In genomic region chrX:90403859-90404258, GRCh38 we compare ENCODE assay signal across 8 cellular contexts.
DNase-seq lines count a peak whose midpoint lies in the region; ATAC-seq, FAIRE-seq and TF ChIP-seq lines count a peak whose summit lies in the region.
"Not testable (repeated sequence)": the region's sequence is repeated elsewhere in the genome, so short reads cannot be mapped to it uniquely, and the experiment has no call there.

No MANE protein-coding gene starts in this region.

- H3K27ac ChIP-seq in RWPE2 (ENCODE audit: poor library complexity, severe bottlenecking) (peak overlapping the region; percentile 56), smooth muscle cell (ENCODE audit: low read depth) (peak overlapping the region; percentile 49)
- not testable (repeated sequence) for H3K27ac ChIP-seq in astrocyte (ENCODE audit: low read depth, low read length)

- TF ChIP-seq CTCF in RWPE2 (IDR thresholded peaks at IDR 0.05; ENCODE audit: poor library complexity, severe bottlenecking); astrocyte (IDR thresholded peaks at IDR 0.05; ENCODE audit: insufficient read depth, low read depth, low read length); bronchial epithelial cell (IDR thresholded peaks at IDR 0.05; ENCODE audit: insufficient read depth, low read length, severe bottlenecking); smooth muscle cell (IDR thresholded peaks at IDR 0.05; ENCODE audit: borderline replicate concordance, insufficient read depth, poor library complexity, severe bottlenecking): not testable (repeated sequence)

- not testable (repeated sequence) for H3K4me2 ChIP-seq in astrocyte (ENCODE audit: low read length); smooth muscle cell

- H3K9ac ChIP-seq in astrocyte (ENCODE audit: low read length); smooth muscle cell (ENCODE audit: low read depth): not testable (repeated sequence)

- not testable (repeated sequence) for H3K27me3 ChIP-seq in RWPE2 (ENCODE audit: insufficient read depth, poor library complexity, severe bottlenecking); astrocyte (ENCODE audit: insufficient read depth, low read length); bronchial epithelial cell (ENCODE audit: control insufficient read depth, insufficient read depth, low read length); smooth muscle cell (ENCODE audit: low read depth)

- TF ChIP-seq POLR2A in GM12891 (IDR thresholded peaks at IDR 0.05; ENCODE audit: low read depth, low read length): not testable (repeated sequence)

- not testable (repeated sequence) for H3K9me3 ChIP-seq in RWPE2 (ENCODE audit: severe bottlenecking); astrocyte (ENCODE audit: insufficient read depth, low read depth, low read length); smooth muscle cell (replicated peaks; ENCODE audit: low read depth)

- not testable (repeated sequence) for H3K36me3 ChIP-seq in RWPE2 (ENCODE audit: low read depth); astrocyte (ENCODE audit: insufficient read depth, low read length); bronchial epithelial cell (ENCODE audit: control insufficient read depth, insufficient read depth, low read length); smooth muscle cell (ENCODE audit: low read depth)

- not testable (repeated sequence) for H3K79me2 ChIP-seq in astrocyte (ENCODE audit: insufficient read depth, low read length); smooth muscle cell (ENCODE audit: low read depth)

- not testable (repeated sequence) for H3K36me3 Mint-ChIP-seq in astrocyte (ENCODE audit: low read depth, unreplicated experiment)

- not testable (repeated sequence) for H2AFZ ChIP-seq in astrocyte (ENCODE audit: low read depth, low read length); smooth muscle cell (ENCODE audit: low read depth)

- FAIRE-seq in GM12891 (lab: Jason Lieb, UNC) (peak; percentile 13), astrocyte (lab: Jason Lieb, UNC) (peak; percentile 55), bronchial epithelial cell (lab: Jason Lieb, UNC) (peak; percentile 77)

- not testable (repeated sequence) for H3K4me3 Mint-ChIP-seq in astrocyte (ENCODE audit: unreplicated experiment)

- H3K9me3 Mint-ChIP-seq in astrocyte (ENCODE audit: unreplicated experiment): not testable (repeated sequence)

- H3K4me1 ChIP-seq in RWPE2 (ENCODE audit: insufficient read depth, poor library complexity, severe bottlenecking); astrocyte (ENCODE audit: insufficient read depth, low read length); smooth muscle cell (ENCODE audit: low read depth): not testable (repeated sequence)

- H3F3A ChIP-seq in smooth muscle cell (ENCODE audit: low read depth): not testable (repeated sequence)

- DNase-seq in GM12891 (ENCODE audit: insufficient read length, low spot score); RWPE2 (ENCODE audit: low spot score); astrocyte (ENCODE audit: low read depth); bronchial epithelial cell (ENCODE audit: low read depth); smooth muscle cell (lab: John Stamatoyannopoulos, UW; ENCODE audit: unreplicated experiment): not testable (repeated sequence)
- peak; percentile 38 for DNase-seq in HT1080 (ENCODE audit: low read depth)
- peak; percentile 22 for DNase-seq in islet precursor cell

- not testable (repeated sequence) for H3K4me1 Mint-ChIP-seq in astrocyte (ENCODE audit: low read depth, unreplicated experiment)

- H3K27me3 Mint-ChIP-seq in astrocyte (ENCODE audit: low read depth, unreplicated experiment): not testable (repeated sequence)

- not testable (repeated sequence) for H4K20me1 ChIP-seq in astrocyte (ENCODE audit: insufficient read depth, low read length); smooth muscle cell (ENCODE audit: low read depth)

- not testable (repeated sequence) for H3K27ac Mint-ChIP-seq in astrocyte (ENCODE audit: unreplicated experiment)

- 64% methylated on average over 4 of the region's 4 CpGs for WGBS in smooth muscle cell (ENCODE audit: low lambda C conversion rate)

- H3K4me3 ChIP-seq in RWPE2 (ENCODE audit: severe bottlenecking); astrocyte (ENCODE audit: insufficient read depth, low read depth, low read length); bronchial epithelial cell (ENCODE audit: low read depth, low read length); smooth muscle cell: not testable (repeated sequence)

- peak; percentile 68 for ATAC-seq in RWPE2 (ENCODE audit: low read depth)
- ATAC-seq in SK-N-SH treated with all-trans-retinoic acid at 6 μM for 48 hours: peak; percentile 89
